ENCODE assay signal across 8 cellular contexts in the genomic region with DNA sequence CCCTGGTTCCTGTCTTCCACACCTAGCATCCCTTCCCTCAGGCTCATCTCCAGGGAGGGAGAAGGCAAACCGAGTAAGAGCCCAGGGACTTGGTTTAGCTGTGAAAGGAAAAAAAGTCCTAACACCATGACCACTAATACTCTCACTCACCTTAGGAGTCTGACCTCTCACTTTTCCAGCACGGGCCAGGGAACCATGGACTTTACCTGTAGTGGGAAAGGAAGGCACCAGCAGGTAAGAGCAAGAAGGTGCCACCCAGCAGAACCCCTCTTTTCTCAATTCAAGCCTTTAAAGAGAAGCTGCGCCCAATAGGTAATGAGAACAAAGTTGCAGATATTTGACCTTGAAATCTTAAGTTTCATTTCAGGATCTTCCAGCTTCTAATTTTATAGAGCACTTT. TPM values are rescaled to one million over a fixed set of nuclear protein-coding genes. Genes with fewer than 3 reads are reported as not detected.
DNase-seq lines count a peak whose midpoint lies in the region; ATAC-seq, FAIRE-seq and TF ChIP-seq lines count a peak whose summit lies in the region.

No MANE protein-coding gene starts in this region.

- H3K27me3 Mint-ChIP-seq in activated T-cell treated with anti-CD3 and anti-CD28 coated beads, Interleukin-2, amount 50 U/mL, for 24 hours = no peaks in the 10 kb centered on the region
- H3K27me3 Mint-ChIP-seq in activated naive CD8-positive, alpha-beta T cell treated with anti-CD3 and anti-CD28 coated beads for 36 hours = peaks cover 6% of the 10 kb centered on the region

- peak overlapping the region; percentile 95 for H3K9ac ChIP-seq in HepG2 (ENCODE audit: insufficient read depth, low read depth, low read length)

- H3K27ac ChIP-seq in HepG2 (ENCODE audit: extremely low read length, insufficient read depth, low read length) (peak overlapping the region; percentile 76), thymus (ENCODE audit: low read depth) (no peak overlapping the region)

- no peak overlapping the region for H2AFZ ChIP-seq in HepG2 (ENCODE audit: low read length)

- no peaks in the 10 kb centered on the region for H4K20me1 ChIP-seq in HepG2 (ENCODE audit: insufficient read depth, low read length)

- no peaks in the 10 kb centered on the region for H3K9me3 Mint-ChIP-seq in activated T-cell treated with anti-CD3 and anti-CD28 coated beads, Interleukin-2, amount 50 U/mL, for 24 hours
- no peaks in the 10 kb centered on the region for H3K9me3 Mint-ChIP-seq in activated naive CD8-positive, alpha-beta T cell treated with anti-CD3 and anti-CD28 coated beads for 36 hours

- H3K36me3 Mint-ChIP-seq in activated T-cell treated with anti-CD3 and anti-CD28 coated beads, Interleukin-2, amount 50 U/mL, for 24 hours (ENCODE audit: low read depth) = peaks cover 91% of the 10 kb centered on the region
- peaks cover 51% of the 10 kb centered on the region for H3K36me3 Mint-ChIP-seq in activated naive CD8-positive, alpha-beta T cell treated with anti-CD3 and anti-CD28 coated beads for 36 hours

- BruUV-seq in HepG2 (replicated peaks; lab: Mats Ljungman, UMichigan) = no TSS peak

- H3K4me1 Mint-ChIP-seq in activated T-cell treated with anti-CD3 and anti-CD28 coated beads, Interleukin-2, amount 50 U/mL, for 24 hours (ENCODE audit: low read depth) = peaks cover 63% of the 10 kb centered on the region
- peaks cover 43% of the 10 kb centered on the region for H3K4me1 Mint-ChIP-seq in activated naive CD8-positive, alpha-beta T cell treated with anti-CD3 and anti-CD28 coated beads for 36 hours

- peak overlapping the region; percentile 98 for H3K27ac Mint-ChIP-seq in activated T-cell treated with anti-CD3 and anti-CD28 coated beads, Interleukin-2, amount 50 U/mL, for 24 hours
- H3K27ac Mint-ChIP-seq in activated naive CD8-positive, alpha-beta T cell treated with anti-CD3 and anti-CD28 coated beads for 36 hours = peak overlapping the region; percentile 99

- H3K4me3 Mint-ChIP-seq in activated T-cell treated with anti-CD3 and anti-CD28 coated beads, Interleukin-2, amount 50 U/mL, for 24 hours = peak overlapping the region; percentile 100
- peak overlapping the region; percentile 99 for H3K4me3 Mint-ChIP-seq in activated naive CD8-positive, alpha-beta T cell treated with anti-CD3 and anti-CD28 coated beads for 36 hours

- CTCF ChIA-PET in HepG2 (lab: Yijun Ruan, JAX; ENCODE audit: low intra/inter-chr PET ratio, low total read pairs) = no interaction called here

- no peak for TF ChIP-seq RAD21 in HepG2 (CRISPR knock-in tag; IDR thresholded peaks at IDR 0.05)

- intact Hi-C loops in HepG2 (cut with micrococcal nuclease; ENCODE audit: unreplicated experiment) = no loop called here

- peak overlapping the region; percentile 96 for H3K4me2 ChIP-seq in HepG2 (ENCODE audit: low read depth, low read length)

- H3K9me3 ChIP-seq in HepG2 (ENCODE audit: low read length) = no peaks in the 10 kb centered on the region
- no peaks in the 10 kb centered on the region for H3K9me3 ChIP-seq in thymus (ENCODE audit: control insufficient read depth)

- no peak for ATAC-seq in HepG2

- peaks cover 46% of the 10 kb centered on the region for H3K79me2 ChIP-seq in HepG2 (ENCODE audit: insufficient read depth, low read length)

- TF ChIP-seq EP300 in HepG2 (IDR thresholded peaks at IDR 0.05; ENCODE audit: low read depth in 2 of 2, low read length in 2 of 2) (no peak), HepG2 (CRISPR knock-in tag; IDR thresholded peaks at IDR 0.05; ENCODE audit: borderline replicate concordance) (no peak)

- POLR2A ChIA-PET in HepG2 (lab: Yijun Ruan, JAX) = interaction anchor here (1.8 to 4.9 kb wide), 6 partner anchors 9 to 342 kb away, joined by 10 to 105 read pairs (median 55); a partner anchor contains a TSS

- 85% methylated on average over 3 of the region's 3 CpGs for WGBS in HepG2 (ENCODE audit: low lambda C conversion rate)
- 96% methylated on average over 3 of the region's 3 CpGs for WGBS in thymus

- H3K27me3 ChIP-seq in HepG2 (ENCODE audit: control insufficient read depth in 1 of 2, insufficient read depth in 2 of 2, low read length in 2 of 2) (no peaks in the 10 kb centered on the region; a peak in 1 of 5 replicates), thymus (ENCODE audit: control insufficient read depth, insufficient read depth) (no peaks in the 10 kb centered on the region)

- no peak for TF ChIP-seq POLR2A in HepG2 (IDR thresholded peaks at IDR 0.05; ENCODE audit: insufficient read depth in 1 of 2, low read depth in 2 of 2, low read length in 2 of 2)

- DNase-seq in activated T-cell treated with anti-CD3 and anti-CD28 coated beads, Interleukin-2, amount 50 U/mL, for 24 hours = no peak
- no peak for DNase-seq in activated T-cell treated with anti-CD3 and anti-CD28 coated beads, Interleukin-2, amount 50 U/mL, for 48 hours
- no peak for DNase-seq in activated naive CD8-positive, alpha-beta T cell treated with anti-CD3 and anti-CD28 coated beads for 36 hours
- DNase-seq in HepG2 (ENCODE audit: low spot score) (no peak), NCI-H1694 (lab: John Stamatoyannopoulos, UW) (no peak), DMS53 treated with DMSO at 0.1 percent for 48 hours (lab: John Stamatoyannopoulos, UW; ENCODE audit: unreplicated experiment) (no peak)
- DNase-seq in central memory CD4-positive, alpha-beta T cell = no peak

- in situ Hi-C loops in HepG2 (cut with HindIII; ENCODE audit: extremely low pct_ligation_motif_present, low pct_unique_long_range_greater_than_20kb) = no loop called here

- H3K4me1 ChIP-seq in HepG2 (ENCODE audit: insufficient read depth, low read length) = peaks cover 48% of the 10 kb centered on the region
- H3K4me1 ChIP-seq in thymus (ENCODE audit: control insufficient read depth, insufficient read depth, low read length) = peaks cover 17% of the 10 kb centered on the region

- no peak for FAIRE-seq in HepG2 (lab: Jason Lieb, UNC)

- H3K4me3 ChIP-seq in HepG2 (replicated peaks in 1 of 3; ENCODE audit: insufficient read depth in 1 of 3, low read depth in 2 of 3, low read length in 3 of 3) (peak overlapping the region; percentile 79 to 91 (median 81)), thymus (ENCODE audit: low read length) (peak overlapping the region; percentile 71)

- peaks cover 16 to 39% of the 10 kb centered on the region in 2 experiments for H3K36me3 ChIP-seq in HepG2 (replicated peaks in 1 of 2; ENCODE audit: control insufficient read depth in 1 of 2, insufficient read depth in 2 of 2, low read length in 2 of 2)
- H3K36me3 ChIP-seq in thymus (ENCODE audit: control insufficient read depth, insufficient read depth) = peaks cover 38% of the 10 kb centered on the region

- no peak for TF ChIP-seq CTCF in HepG2 (CRISPR knock-in tag; IDR thresholded peaks at IDR 0.05)

RNA-seq across cellular contexts. Expression of a gene that starts 1.1 kb away (rescaled TPM):
- 1,000 to 10,000 TPM; 1,087 to 1,097 TPM for total RNA-seq in activated naive CD8-positive, alpha-beta T cell treated with anti-CD3 and anti-CD28 coated beads for 36 hours
- 869 and 1,024 TPM in 2 replicates for total RNA-seq in HepG2 (2016; rRNA removed; fragmentation: Illumina TruSeq; extraction: Trizol)
- total RNA-seq in HepG2 (2016; cell fraction: cytosol; rRNA removed; fragmentation: Illumina TruSeq; extraction: Trizol; ENCODE audit: low read depth) = 647 and 670 TPM in 2 replicates
- total RNA-seq in HepG2 (2016; cell fraction: insoluble cytoplasmic fraction; rRNA removed; fragmentation: Illumina TruSeq; extraction: Trizol) = 906 and 1,117 TPM in 2 replicates
- total RNA-seq in HepG2 (2016; cell fraction: membrane; rRNA removed; fragmentation: Illumina TruSeq; extraction: Trizol) = 759 and 784 TPM in 2 replicates
- total RNA-seq in HepG2 (2016; cell fraction: nucleus; rRNA removed; fragmentation: Illumina TruSeq; extraction: Trizol) = 357 and 372 TPM in 2 replicates
- polyA plus RNA-seq in HepG2 (2011; rRNA removed) (374 and 392 TPM in 2 replicates), thymus (1,132 TPM)
- polyA plus RNA-seq in HepG2 (2011; cell fraction: cytosol; rRNA removed) = 479 and 733 TPM in 2 replicates
- 228 and 230 TPM in 2 replicates for polyA plus RNA-seq in HepG2 (2011; cell fraction: nucleus; rRNA removed)
- 713 and 760 TPM in 2 replicates for polyA plus RNA-seq in HepG2 (2012)
- polyA plus RNA-seq in HepG2 (2016; cell fraction: cytosol; fragmentation: Illumina TruSeq; extraction: Trizol; ENCODE audit: low read depth) = 645 and 677 TPM in 2 replicates
- 876 and 937 TPM in 2 replicates for polyA plus RNA-seq in HepG2 (2016; cell fraction: insoluble cytoplasmic fraction; fragmentation: Illumina TruSeq; extraction: Trizol; ENCODE audit: low read depth)
- 684 and 723 TPM in 2 replicates for polyA plus RNA-seq in HepG2 (2016; cell fraction: membrane; fragmentation: Illumina TruSeq; extraction: Trizol; ENCODE audit: low read depth)
- polyA plus RNA-seq in HepG2 (2016; cell fraction: nucleus; fragmentation: Illumina TruSeq; extraction: Trizol; ENCODE audit: insufficient read depth, low read depth) = 488 and 523 TPM in 2 replicates
- 284 and 286 TPM in 2 replicates for polyA minus RNA-seq in HepG2 (2011; rRNA and poly(A)+ RNA removed; ENCODE audit: low replicate concordance)
- polyA minus RNA-seq in HepG2 (2011; cell fraction: cytosol; rRNA and poly(A)+ RNA removed) = 148 and 154 TPM in 2 replicates
- polyA minus RNA-seq in HepG2 (2011; cell fraction: nucleus; rRNA and poly(A)+ RNA removed) = 68.0 and 81.7 TPM in 2 replicates

RNA-seq across cellular contexts. Expression of a gene that starts 1.3 kb away (rescaled TPM):
- total RNA-seq in activated naive CD8-positive, alpha-beta T cell treated with anti-CD3 and anti-CD28 coated beads for 36 hours = 100 to 1,000 TPM in 1 of 2 experiments, 10 to 100 TPM in 1; 99.9 to 100 TPM
- 53.3 and 63.2 TPM in 2 replicates for total RNA-seq in HepG2 (2016; rRNA removed; fragmentation: Illumina TruSeq; extraction: Trizol)
- total RNA-seq in HepG2 (2016; cell fraction: cytosol; rRNA removed; fragmentation: Illumina TruSeq; extraction: Trizol; ENCODE audit: low read depth) = 9.5 and 10.0 TPM in 2 replicates
- total RNA-seq in HepG2 (2016; cell fraction: insoluble cytoplasmic fraction; rRNA removed; fragmentation: Illumina TruSeq; extraction: Trizol) = 54.6 and 65.9 TPM in 2 replicates
- total RNA-seq in HepG2 (2016; cell fraction: membrane; rRNA removed; fragmentation: Illumina TruSeq; extraction: Trizol) = 26.1 and 26.5 TPM in 2 replicates
- total RNA-seq in HepG2 (2016; cell fraction: nucleus; rRNA removed; fragmentation: Illumina TruSeq; extraction: Trizol) = 17.5 and 18.4 TPM in 2 replicates
- polyA plus RNA-seq in HepG2 (2011; rRNA removed) (39.2 and 41.4 TPM in 2 replicates), thymus (36.2 TPM)
- polyA plus RNA-seq in HepG2 (2011; cell fraction: cytosol; rRNA removed) = 45.2 and 53.6 TPM in 2 replicates
- polyA plus RNA-seq in HepG2 (2011; cell fraction: nucleus; rRNA removed) = 10.1 and 14.8 TPM in 2 replicates
- 19.0 and 22.8 TPM in 2 replicates for polyA plus RNA-seq in HepG2 (2012)
- 7.7 TPM in 2 replicates for polyA plus RNA-seq in HepG2 (2016; cell fraction: cytosol; fragmentation: Illumina TruSeq; extraction: Trizol; ENCODE audit: low read depth)
- 66.0 and 68.9 TPM in 2 replicates for polyA plus RNA-seq in HepG2 (2016; cell fraction: insoluble cytoplasmic fraction; fragmentation: Illumina TruSeq; extraction: Trizol; ENCODE audit: low read depth)
- polyA plus RNA-seq in HepG2 (2016; cell fraction: membrane; fragmentation: Illumina TruSeq; extraction: Trizol; ENCODE audit: low read depth) = 17.1 and 17.2 TPM in 2 replicates
- 27.1 and 27.9 TPM in 2 replicates for polyA plus RNA-seq in HepG2 (2016; cell fraction: nucleus; fragmentation: Illumina TruSeq; extraction: Trizol; ENCODE audit: insufficient read depth, low read depth)
- polyA minus RNA-seq in HepG2 (2011; rRNA and poly(A)+ RNA removed; ENCODE audit: low replicate concordance) = 32.3 and 86.6 TPM in 2 replicates
- polyA minus RNA-seq in HepG2 (2011; cell fraction: cytosol; rRNA and poly(A)+ RNA removed) = 14.0 and 16.4 TPM in 2 replicates
- polyA minus RNA-seq in HepG2 (2011; cell fraction: nucleus; rRNA and poly(A)+ RNA removed) = 11.6 and 13.6 TPM in 2 replicates

RNA-seq across cellular contexts. Expression of a gene that starts 3.3 kb away (rescaled TPM):
- total RNA-seq in activated naive CD8-positive, alpha-beta T cell treated with anti-CD3 and anti-CD28 coated beads for 36 hours = 10 to 100 TPM; 14.9 to 15.1 TPM
- 5.7 and 6.5 TPM in 2 replicates for total RNA-seq in HepG2 (2016; rRNA removed; fragmentation: Illumina TruSeq; extraction: Trizol)
- total RNA-seq in HepG2 (2016; cell fraction: cytosol; rRNA removed; fragmentation: Illumina TruSeq; extraction: Trizol; ENCODE audit: low read depth) = 2.9 and 4.3 TPM in 2 replicates
- 5.4 and 6.3 TPM in 2 replicates for total RNA-seq in HepG2 (2016; cell fraction: insoluble cytoplasmic fraction; rRNA removed; fragmentation: Illumina TruSeq; extraction: Trizol)
- 3.5 and 4.3 TPM in 2 replicates for total RNA-seq in HepG2 (2016; cell fraction: membrane; rRNA removed; fragmentation: Illumina TruSeq; extraction: Trizol)
- 3.6 and 3.9 TPM in 2 replicates for total RNA-seq in HepG2 (2016; cell fraction: nucleus; rRNA removed; fragmentation: Illumina TruSeq; extraction: Trizol)
- polyA plus RNA-seq in HepG2 (2011; rRNA removed) (1.1 TPM in 2 replicates), thymus (16.5 TPM)
- polyA plus RNA-seq in HepG2 (2011; cell fraction: cytosol; rRNA removed) = 0.86 and 2.0 TPM in 2 replicates
- 1.7 and 2.2 TPM in 2 replicates for polyA plus RNA-seq in HepG2 (2011; cell fraction: nucleus; rRNA removed)
- polyA plus RNA-seq in HepG2 (2012) = 1.6 and 2.5 TPM in 2 replicates
- polyA plus RNA-seq in HepG2 (2016; cell fraction: cytosol; fragmentation: Illumina TruSeq; extraction: Trizol; ENCODE audit: low read depth) = 3.0 and 3.1 TPM in 2 replicates
- polyA plus RNA-seq in HepG2 (2016; cell fraction: insoluble cytoplasmic fraction; fragmentation: Illumina TruSeq; extraction: Trizol; ENCODE audit: low read depth) = 4.0 and 4.7 TPM in 2 replicates
- polyA plus RNA-seq in HepG2 (2016; cell fraction: membrane; fragmentation: Illumina TruSeq; extraction: Trizol; ENCODE audit: low read depth) = 2.8 and 2.9 TPM in 2 replicates
- 6.2 and 6.5 TPM in 2 replicates for polyA plus RNA-seq in HepG2 (2016; cell fraction: nucleus; fragmentation: Illumina TruSeq; extraction: Trizol; ENCODE audit: insufficient read depth, low read depth)
- polyA minus RNA-seq in HepG2 (2011; rRNA and poly(A)+ RNA removed; ENCODE audit: low replicate concordance) = 3.0 and 5.8 TPM in 2 replicates
- 2.4 and 3.3 TPM in 2 replicates for polyA minus RNA-seq in HepG2 (2011; cell fraction: cytosol; rRNA and poly(A)+ RNA removed)
- 0.75 and 4.1 TPM in 2 replicates for polyA minus RNA-seq in HepG2 (2011; cell fraction: nucleus; rRNA and poly(A)+ RNA removed)

RNA-seq across cellular contexts. Expression of a gene that starts 9.2 kb away (rescaled TPM):
- total RNA-seq in activated naive CD8-positive, alpha-beta T cell treated with anti-CD3 and anti-CD28 coated beads for 36 hours = 10 to 100 TPM; 12.3 to 14.7 TPM
- total RNA-seq in HepG2 (2016; rRNA removed; fragmentation: Illumina TruSeq; extraction: Trizol) = 28.8 and 66.9 TPM in 2 replicates
- 49.5 and 66.5 TPM in 2 replicates for total RNA-seq in HepG2 (2016; cell fraction: cytosol; rRNA removed; fragmentation: Illumina TruSeq; extraction: Trizol; ENCODE audit: low read depth)
- total RNA-seq in HepG2 (2016; cell fraction: insoluble cytoplasmic fraction; rRNA removed; fragmentation: Illumina TruSeq; extraction: Trizol) = 29.7 and 70.5 TPM in 2 replicates
- 64.7 and 77.2 TPM in 2 replicates for total RNA-seq in HepG2 (2016; cell fraction: membrane; rRNA removed; fragmentation: Illumina TruSeq; extraction: Trizol)
- 57.7 and 67.5 TPM in 2 replicates for total RNA-seq in HepG2 (2016; cell fraction: nucleus; rRNA removed; fragmentation: Illumina TruSeq; extraction: Trizol)
- polyA plus RNA-seq in HepG2 (2011; rRNA removed) (56.0 and 75.6 TPM in 2 replicates), thymus (35.8 TPM)
- 60.6 and 76.1 TPM in 2 replicates for polyA plus RNA-seq in HepG2 (2011; cell fraction: cytosol; rRNA removed)
- polyA plus RNA-seq in HepG2 (2011; cell fraction: nucleus; rRNA removed) = 104 and 129 TPM in 2 replicates
- 25.8 and 43.4 TPM in 2 replicates for polyA plus RNA-seq in HepG2 (2012)
- 66.7 and 89.2 TPM in 2 replicates for polyA plus RNA-seq in HepG2 (2016; cell fraction: cytosol; fragmentation: Illumina TruSeq; extraction: Trizol; ENCODE audit: low read depth)
- 41.3 and 42.6 TPM in 2 replicates for polyA plus RNA-seq in HepG2 (2016; cell fraction: insoluble cytoplasmic fraction; fragmentation: Illumina TruSeq; extraction: Trizol; ENCODE audit: low read depth)
- 71.6 and 83.6 TPM in 2 replicates for polyA plus RNA-seq in HepG2 (2016; cell fraction: membrane; fragmentation: Illumina TruSeq; extraction: Trizol; ENCODE audit: low read depth)
- polyA plus RNA-seq in HepG2 (2016; cell fraction: nucleus; fragmentation: Illumina TruSeq; extraction: Trizol; ENCODE audit: insufficient read depth, low read depth) = 137 and 142 TPM in 2 replicates
- polyA minus RNA-seq in HepG2 (2011; rRNA and poly(A)+ RNA removed; ENCODE audit: low replicate concordance) = 18.1 and 162 TPM in 2 replicates
- 25.1 and 27.4 TPM in 2 replicates for polyA minus RNA-seq in HepG2 (2011; cell fraction: cytosol; rRNA and poly(A)+ RNA removed)
- polyA minus RNA-seq in HepG2 (2011; cell fraction: nucleus; rRNA and poly(A)+ RNA removed) = 28.7 and 33.4 TPM in 2 replicates

RNA-seq across cellular contexts. Expression of a gene that starts 13.5 kb away (rescaled TPM):
- total RNA-seq in activated naive CD8-positive, alpha-beta T cell treated with anti-CD3 and anti-CD28 coated beads for 36 hours = 10 to 100 TPM; 27.5 to 29.3 TPM
- total RNA-seq in HepG2 (2016; rRNA removed; fragmentation: Illumina TruSeq; extraction: Trizol) = 7.4 and 10.3 TPM in 2 replicates
- 5.5 and 6.4 TPM in 2 replicates for total RNA-seq in HepG2 (2016; cell fraction: cytosol; rRNA removed; fragmentation: Illumina TruSeq; extraction: Trizol; ENCODE audit: low read depth)
- 7.6 and 9.3 TPM in 2 replicates for total RNA-seq in HepG2 (2016; cell fraction: insoluble cytoplasmic fraction; rRNA removed; fragmentation: Illumina TruSeq; extraction: Trizol)
- 5.6 and 6.7 TPM in 2 replicates for total RNA-seq in HepG2 (2016; cell fraction: membrane; rRNA removed; fragmentation: Illumina TruSeq; extraction: Trizol)
- total RNA-seq in HepG2 (2016; cell fraction: nucleus; rRNA removed; fragmentation: Illumina TruSeq; extraction: Trizol) = 25.3 and 26.9 TPM in 2 replicates
- polyA plus RNA-seq in HepG2 (2011; rRNA removed) = 22.5 and 25.8 TPM in 2 replicates
- 17.6 and 23.4 TPM in 2 replicates for polyA plus RNA-seq in HepG2 (2011; cell fraction: cytosol; rRNA removed)
- polyA plus RNA-seq in HepG2 (2011; cell fraction: nucleus; rRNA removed) = 115 and 119 TPM in 2 replicates
- polyA plus RNA-seq in HepG2 (2012) = 33.9 and 47.9 TPM in 2 replicates
- 2.0 and 2.2 TPM in 2 replicates for polyA plus RNA-seq in HepG2 (2016; cell fraction: cytosol; fragmentation: Illumina TruSeq; extraction: Trizol; ENCODE audit: low read depth)
- 7.4 and 12.4 TPM in 2 replicates for polyA plus RNA-seq in HepG2 (2016; cell fraction: insoluble cytoplasmic fraction; fragmentation: Illumina TruSeq; extraction: Trizol; ENCODE audit: low read depth)
- 3.4 and 4.9 TPM in 2 replicates for polyA plus RNA-seq in HepG2 (2016; cell fraction: membrane; fragmentation: Illumina TruSeq; extraction: Trizol; ENCODE audit: low read depth)
- polyA plus RNA-seq in HepG2 (2016; cell fraction: nucleus; fragmentation: Illumina TruSeq; extraction: Trizol; ENCODE audit: insufficient read depth, low read depth) = 64.5 and 69.0 TPM in 2 replicates
- 98.7 and 122 TPM in 2 replicates for polyA minus RNA-seq in HepG2 (2011; rRNA and poly(A)+ RNA removed; ENCODE audit: low replicate concordance)
- 35.8 and 47.2 TPM in 2 replicates for polyA minus RNA-seq in HepG2 (2011; cell fraction: cytosol; rRNA and poly(A)+ RNA removed)
- polyA minus RNA-seq in HepG2 (2011; cell fraction: nucleus; rRNA and poly(A)+ RNA removed) = 51.0 and 56.2 TPM in 2 replicates
- 22.7 TPM for polyA plus RNA-seq in thymus
